In genomic region chr14:65191716-65192115, GRCh38 we compare ENCODE assay signal across 21 cellular contexts.
A peak's percentile ranks its signal among the peaks of the same experiment; 100 is the strongest.
DNase-seq lines count a peak whose midpoint lies in the region; ATAC-seq, FAIRE-seq and TF ChIP-seq lines count a peak whose summit lies in the region.
"Had no signal": no experiment of that assay in that cellular context is flagged by ENCODE, and none has a peak within 500 bp of the region (broad histone marks: within the 10 kb centered on the region; RNA-seq: fewer than 3 reads in every experiment).

No MANE protein-coding gene starts in this region.

- H3K4me2 ChIP-seq in H1 (ENCODE audit: insufficient read depth in 1 of 2, low read depth in 2 of 2, low read length in 2 of 2) (no peak overlapping the region), neuronal stem cell (ENCODE audit: insufficient read depth, low read length, poor library complexity, severe bottlenecking) (no peak overlapping the region)

- H3K9ac ChIP-seq in H1 (replicated peaks in 1 of 4; ENCODE audit: extremely low read depth in 1 of 4, low read depth in 3 of 4, low read length in 3 of 4) (no peak overlapping the region), neuronal stem cell (ENCODE audit: low read depth, low read length, poor library complexity) (no peak overlapping the region)
- H3K9ac ChIP-seq: GM23248 had no signal

- no peak overlapping the region for H2BK15ac ChIP-seq in H1 (ENCODE audit: low read length)
- H2BK15ac ChIP-seq in neuronal stem cell (ENCODE audit: low read length), result no peak overlapping the region

- H3K4ac ChIP-seq in H1 (replicated peaks; ENCODE audit: insufficient read length, low read depth, low read length) (no peak overlapping the region), neuronal stem cell (ENCODE audit: low read length) (no peak overlapping the region)

- FAIRE-seq in H1 (lab: Jason Lieb, UNC), result no peak
- FAIRE-seq: D721Med, GM12891, GM19239 had no signal

- no peaks in the 10 kb centered on the region for H4K20me1 ChIP-seq in H1 (replicated peaks in 1 of 2; ENCODE audit: control insufficient read depth in 1 of 2, insufficient read depth in 2 of 2, low read length in 2 of 2)

- H4K91ac ChIP-seq in H1 (replicated peaks; ENCODE audit: insufficient read length, low read length) (no peak overlapping the region), neuronal stem cell (ENCODE audit: low read depth, low read length, poor library complexity) (no peak overlapping the region)

- H3K36me3 ChIP-seq in H1 (ENCODE audit: control insufficient read depth in 2 of 4, insufficient read depth in 4 of 4, low read length in 3 of 4), result no peaks in the 10 kb centered on the region
- H3K36me3 ChIP-seq in neuronal stem cell (replicated peaks in 1 of 2; ENCODE audit: control insufficient read depth in 2 of 2, insufficient read depth in 2 of 2, low read length in 2 of 2), result no peaks in the 10 kb centered on the region
- H3K36me3 ChIP-seq in CD8-positive, alpha-beta T cell (ENCODE audit: insufficient read depth, low read length), result no peaks in the 10 kb centered on the region

- CTCF ChIA-PET in H1 (lab: Charles Lee; ENCODE audit: partially characterized antibody), result interaction anchor here (1.0 kb wide), 1 partner anchor 16 kb away, joined by 3 read pairs; no protein-coding TSS in a partner anchor
- CTCF ChIA-PET in CD8-positive, alpha-beta T cell (lab: Charles Lee), result no interaction called here

- no peak overlapping the region for H2BK120ac ChIP-seq in H1 (replicated peaks; ENCODE audit: low read depth, low read length)
- no peak overlapping the region for H2BK120ac ChIP-seq in neuronal stem cell (ENCODE audit: low read depth, low read length)

- POLR2A ChIA-PET in H1 (lab: Charles Lee; ENCODE audit: partially characterized antibody), result no interaction called here
- POLR2A ChIA-PET in CD8-positive, alpha-beta T cell (lab: Charles Lee), result no interaction called here

- no peak for TF ChIP-seq RAD21 in H1 (IDR thresholded peaks at IDR 0.05 in 1 of 2, conservative IDR thresholded peaks at IDR 0.05 in 1 of 2; ENCODE audit: low read depth in 2 of 2, low read length in 2 of 2)

- H3K27me3 Mint-ChIP-seq in stimulated activated memory B cell treated with anti-CD40 and anti-IgM and Interleukin-4, amounts not matched to agents 10 μg/mL and 1 μg/mL and 100 μg/mL, for 72 hours, result no peaks in the 10 kb centered on the region
- peaks cover 5% of the 10 kb centered on the region for H3K27me3 Mint-ChIP-seq in CD8-positive, alpha-beta T cell (ENCODE audit: low read depth)
- H3K27me3 Mint-ChIP-seq: CD4-positive, alpha-beta memory T cell had no signal

- H3K4me1 ChIP-seq in H1 (replicated peaks in 1 of 4; ENCODE audit: control insufficient read depth in 3 of 4, insufficient read depth in 4 of 4, low read length in 3 of 4) (peaks cover 2 to 6% (median 5%) of the 10 kb centered on the region in 4 experiments), neuronal stem cell (ENCODE audit: control insufficient read depth in 2 of 2, insufficient read depth in 1 of 2, low read depth in 1 of 2, low read length in 2 of 2) (peaks cover 0 to 11% of the 10 kb centered on the region in 2 donors)
- H3K4me1 ChIP-seq in CD8-positive, alpha-beta T cell (ENCODE audit: insufficient read depth, low read length), result no peaks in the 10 kb centered on the region
- H3K4me1 ChIP-seq: Caco-2 had no signal

- H3K27me3 ChIP-seq in H1 (replicated peaks in 1 of 4; ENCODE audit: control insufficient read depth in 3 of 4, extremely low read depth in 1 of 4, insufficient read depth in 3 of 4, low read length in 3 of 4) (no peaks in the 10 kb centered on the region), neuronal stem cell (ENCODE audit: control insufficient read depth in 3 of 3, insufficient read depth in 3 of 3, low read depth in 1 of 3, low read length in 3 of 3) (peaks cover 0 to 6% (median 0%) of the 10 kb centered on the region in 3 experiments)
- no peaks in the 10 kb centered on the region for H3K27me3 ChIP-seq in CD8-positive, alpha-beta T cell (ENCODE audit: insufficient read depth, low read length)

- H3K14ac ChIP-seq in H1 (ENCODE audit: insufficient read length), result no peak overlapping the region
- H3K14ac ChIP-seq in neuronal stem cell (ENCODE audit: low read length), result no peak overlapping the region

- H2BK12ac ChIP-seq in H1 (ENCODE audit: low read depth, low read length) (no peak overlapping the region), neuronal stem cell (ENCODE audit: low read length) (no peak overlapping the region)

- no peak for TF ChIP-seq POLR2A in H1 (IDR thresholded peaks at IDR 0.05; ENCODE audit: control extremely low read depth in 1 of 2, low read depth in 2 of 2, low read length in 2 of 2)

- H3K79me2 ChIP-seq in H1 (ENCODE audit: control insufficient read depth in 1 of 2, insufficient read depth in 2 of 2, low read length in 2 of 2), result no peaks in the 10 kb centered on the region

- no peak for TF ChIP-seq CTCF in H1 (IDR thresholded peaks at IDR 0.05; ENCODE audit: control extremely low read depth in 1 of 3, insufficient read depth in 1 of 3, low read depth in 1 of 3, low read length in 3 of 3)
- no peak for TF ChIP-seq CTCF in CD8-positive, alpha-beta T cell (IDR thresholded peaks at IDR 0.05)

- no peak overlapping the region for H3K56ac ChIP-seq in H1 (replicated peaks; ENCODE audit: insufficient read length, low read depth, low read length)

- H2BK5ac ChIP-seq in H1 (ENCODE audit: low read depth, low read length) (no peak overlapping the region), neuronal stem cell (ENCODE audit: low read length) (no peak overlapping the region)

- no peak overlapping the region for H3K4me3 Mint-ChIP-seq in stimulated activated memory B cell treated with anti-CD40 and anti-IgM and Interleukin-4, amounts not matched to agents 10 μg/mL and 1 μg/mL and 100 μg/mL, for 72 hours
- H3K4me3 Mint-ChIP-seq in CD8-positive, alpha-beta T cell, result no peak overlapping the region
- H3K4me3 Mint-ChIP-seq: CD4-positive, alpha-beta memory T cell; H9 had no signal

- no peaks in the 10 kb centered on the region for H3K9me3 ChIP-seq in H1 (ENCODE audit: insufficient read depth in 2 of 2, low read depth in 1 of 2, low read length in 1 of 2)
- H3K9me3 ChIP-seq in neuronal stem cell (replicated peaks in 1 of 2; ENCODE audit: control insufficient read depth in 2 of 2, insufficient read depth in 1 of 2, low read depth in 1 of 2, low read length in 2 of 2), result no peaks in the 10 kb centered on the region
- no peaks in the 10 kb centered on the region for H3K9me3 ChIP-seq in CD8-positive, alpha-beta T cell (ENCODE audit: low read length)
- H3K9me3 ChIP-seq: Caco-2 had no signal

- peak overlapping the region; percentile 6 for H3K27ac Mint-ChIP-seq in stimulated activated memory B cell treated with anti-CD40 and anti-IgM and Interleukin-4, amounts not matched to agents 10 μg/mL and 1 μg/mL and 100 μg/mL, for 72 hours
- H3K27ac Mint-ChIP-seq in CD8-positive, alpha-beta T cell, result no peak overlapping the region
- H3K27ac Mint-ChIP-seq: CD4-positive, alpha-beta memory T cell had no signal

- intact Hi-C loops in CD8-positive, alpha-beta T cell (cut with DNase I, micrococcal nuclease), result no loop called here

- no peak overlapping the region for H4K5ac ChIP-seq in H1 (ENCODE audit: insufficient read length, low read depth, low read length)

- ATAC-seq in stimulated activated memory B cell treated with anti-CD40 and anti-IgM and Interleukin-4, amounts not matched to agents 10 μg/mL and 1 μg/mL and 100 μg/mL, for 72 hours, result no peak
- no peak for ATAC-seq in CD8-positive, alpha-beta T cell
- no peak for ATAC-seq in GM18861 (IDR thresholded peaks at IDR 0.05; ENCODE audit: unreplicated experiment)
- ATAC-seq: HCT116 had no signal

- H3K27ac ChIP-seq in H1 (ENCODE audit: low read depth, low read length), result no peak overlapping the region
- no peak overlapping the region for H3K27ac ChIP-seq in neuronal stem cell (replicated peaks; ENCODE audit: low read length)
- H3K27ac ChIP-seq in CD8-positive, alpha-beta T cell (ENCODE audit: low read depth, low read length), result no peak overlapping the region
- H3K27ac ChIP-seq: GM23248 had no signal

- H2AK5ac ChIP-seq in H1 (ENCODE audit: low read depth, low read length) (no peak overlapping the region), neuronal stem cell (ENCODE audit: low read depth, low read length) (no peak overlapping the region)

- DNase-seq in ELF-1 (ENCODE audit: low read depth, low spot score) (peak; percentile 50), H1 (ENCODE audit: low read depth in 1 of 2, low spot score in 2 of 2) (no peak), neuronal stem cell (ENCODE audit: low spot score) (no peak), MV-4-11 (lab: John Stamatoyannopoulos, UW) (no peak)
- no peak for DNase-seq in activated CD4-positive, alpha-beta T cell treated with anti-CD3 and anti-CD28 coated beads, Interleukin-2, amount 50 U/mL, for 1 hour
- DNase-seq in CD8-positive, alpha-beta T cell, result no peak
- DNase-seq: C1 segment of cervical spinal cord; Caco-2; CD4-positive, alpha-beta memory T cell; DMS 273 treated with DMSO at 0.1 percent for 48 hours; DMS79; EL; GF-D8; GM23248; H9 had no signal

- no peak for TF ChIP-seq EP300 in H1 (IDR thresholded peaks at IDR 0.05; ENCODE audit: borderline replicate concordance in 1 of 2, low read depth in 2 of 2, low read length in 2 of 2)

- no peaks in the 10 kb centered on the region for H3K9me3 Mint-ChIP-seq in stimulated activated memory B cell treated with anti-CD40 and anti-IgM and Interleukin-4, amounts not matched to agents 10 μg/mL and 1 μg/mL and 100 μg/mL, for 72 hours
- H3K9me3 Mint-ChIP-seq in CD8-positive, alpha-beta T cell, result no peaks in the 10 kb centered on the region
- H3K9me3 Mint-ChIP-seq: H9 had no signal

- no peak overlapping the region for H3K23ac ChIP-seq in H1 (ENCODE audit: insufficient read length)
- H3K23ac ChIP-seq in neuronal stem cell (ENCODE audit: low read depth, low read length, poor library complexity), result no peak overlapping the region

- H3K23me2 ChIP-seq in H1 (ENCODE audit: low read depth, low read length), result no peaks in the 10 kb centered on the region

- WGBS in H1 (ENCODE audit: extremely low coverage in 1 of 2, insufficient coverage in 1 of 2, insufficient read length in 1 of 2, insufficient replicate concordance in 2 of 2, low coverage in 1 of 2, low lambda C conversion rate in 2 of 2, missing lambda C conversion rate in 1 of 2), 2 experiments, result 91% methylated on average over 5 of the region's 5 CpGs; no CpG with 5 or more reads in 1 of the 2 experiments
- no CpG with 5 or more reads among the region's 5 CpGs for WGBS in neuronal stem cell (ENCODE audit: extremely low coverage in 2 of 2, insufficient read length in 2 of 2, insufficient replicate concordance in 1 of 2), 2 donors

- H3K79me1 ChIP-seq in H1 (ENCODE audit: low read depth, low read length) (no peaks in the 10 kb centered on the region), neuronal stem cell (ENCODE audit: low read depth, low read length) (no peaks in the 10 kb centered on the region)

- H2BK20ac ChIP-seq in H1 (ENCODE audit: low read length), result no peak overlapping the region; the same call in 1 of the 2 replicates

- H3K36me3 Mint-ChIP-seq in stimulated activated memory B cell treated with anti-CD40 and anti-IgM and Interleukin-4, amounts not matched to agents 10 μg/mL and 1 μg/mL and 100 μg/mL, for 72 hours, result no peaks in the 10 kb centered on the region
- no peaks in the 10 kb centered on the region for H3K36me3 Mint-ChIP-seq in CD8-positive, alpha-beta T cell
- H3K36me3 Mint-ChIP-seq: CD4-positive, alpha-beta memory T cell had no signal

- H3K18ac ChIP-seq in H1 (ENCODE audit: extremely low read depth, low read length) (no peak overlapping the region), neuronal stem cell (ENCODE audit: low read length) (peak overlapping the region; percentile 4)

- H3K4me1 Mint-ChIP-seq in stimulated activated memory B cell treated with anti-CD40 and anti-IgM and Interleukin-4, amounts not matched to agents 10 μg/mL and 1 μg/mL and 100 μg/mL, for 72 hours, result peaks cover 38% of the 10 kb centered on the region
- H3K4me1 Mint-ChIP-seq in CD8-positive, alpha-beta T cell (ENCODE audit: low read depth), result no peaks in the 10 kb centered on the region

- H4K8ac ChIP-seq in H1 (ENCODE audit: extremely low read depth, insufficient read depth, low read length) (0 out of 2 replicates have a peak overlapping the region, but pooled peaks have one; percentile 3), neuronal stem cell (ENCODE audit: low read depth, low read length) (no peak overlapping the region)

- no peak overlapping the region for H3K4me3 ChIP-seq in H1 (ENCODE audit: extremely low read depth in 1 of 4, insufficient read depth in 2 of 4, low read depth in 3 of 4, low read length in 4 of 4)
- H3K4me3 ChIP-seq in neuronal stem cell (ENCODE audit: low read length in 2 of 2), result no peak overlapping the region
- H3K4me3 ChIP-seq in CD8-positive, alpha-beta T cell (ENCODE audit: low read depth, low read length), result no peak overlapping the region
- H3K4me3 ChIP-seq: GM23248 had no signal

- no peak overlapping the region for H2AFZ ChIP-seq in H1 (ENCODE audit: low read length)
- H2AFZ ChIP-seq in neuronal stem cell (ENCODE audit: low read length), result no peak overlapping the region
- H2AFZ ChIP-seq: GM23248 had no signal
